In genomic region chr10:6782378-6782777, GRCh38 we compare ENCODE assay signal across 2 cellular contexts.
TF ChIP-seq lines count a peak whose summit lies in the region.

No MANE protein-coding gene starts in this region.

TF ChIP-seq in A549, 52 proteins besides CTCF, POLR2A, EP300 and RAD21:
- TF ChIP-seq, protein P1, sequence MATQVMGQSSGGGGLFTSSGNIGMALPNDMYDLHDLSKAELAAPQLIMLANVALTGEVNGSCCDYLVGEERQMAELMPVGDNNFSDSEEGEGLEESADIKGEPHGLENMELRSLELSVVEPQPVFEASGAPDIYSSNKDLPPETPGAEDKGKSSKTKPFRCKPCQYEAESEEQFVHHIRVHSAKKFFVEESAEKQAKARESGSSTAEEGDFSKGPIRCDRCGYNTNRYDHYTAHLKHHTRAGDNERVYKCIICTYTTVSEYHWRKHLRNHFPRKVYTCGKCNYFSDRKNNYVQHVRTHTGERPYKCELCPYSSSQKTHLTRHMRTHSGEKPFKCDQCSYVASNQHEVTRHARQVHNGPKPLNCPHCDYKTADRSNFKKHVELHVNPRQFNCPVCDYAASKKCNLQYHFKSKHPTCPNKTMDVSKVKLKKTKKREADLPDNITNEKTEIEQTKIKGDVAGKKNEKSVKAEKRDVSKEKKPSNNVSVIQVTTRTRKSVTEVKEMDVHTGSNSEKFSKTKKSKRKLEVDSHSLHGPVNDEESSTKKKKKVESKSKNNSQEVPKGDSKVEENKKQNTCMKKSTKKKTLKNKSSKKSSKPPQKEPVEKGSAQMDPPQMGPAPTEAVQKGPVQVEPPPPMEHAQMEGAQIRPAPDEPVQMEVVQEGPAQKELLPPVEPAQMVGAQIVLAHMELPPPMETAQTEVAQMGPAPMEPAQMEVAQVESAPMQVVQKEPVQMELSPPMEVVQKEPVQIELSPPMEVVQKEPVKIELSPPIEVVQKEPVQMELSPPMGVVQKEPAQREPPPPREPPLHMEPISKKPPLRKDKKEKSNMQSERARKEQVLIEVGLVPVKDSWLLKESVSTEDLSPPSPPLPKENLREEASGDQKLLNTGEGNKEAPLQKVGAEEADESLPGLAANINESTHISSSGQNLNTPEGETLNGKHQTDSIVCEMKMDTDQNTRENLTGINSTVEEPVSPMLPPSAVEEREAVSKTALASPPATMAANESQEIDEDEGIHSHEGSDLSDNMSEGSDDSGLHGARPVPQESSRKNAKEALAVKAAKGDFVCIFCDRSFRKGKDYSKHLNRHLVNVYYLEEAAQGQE (IDR thresholded peaks at IDR 0.05), result no peak
- no peak for TF ChIP-seq TFCP2L1 (CRISPR knock-in tag; IDR thresholded peaks at IDR 0.05)
- TF ChIP-seq POLR2AphosphoS2 (conservative IDR thresholded peaks at IDR 0.05; ENCODE audit: low read length), result no peak
- no peak for TF ChIP-seq JUNB (IDR thresholded peaks at IDR 0.05)
- TF ChIP-seq CHD4 (IDR thresholded peaks at IDR 0.05; ENCODE audit: borderline replicate concordance), result no peak
- no peak for TF ChIP-seq FOXS1 (CRISPR knock-in tag; IDR thresholded peaks at IDR 0.05)
- no peak for TF ChIP-seq NR3C1 (IDR thresholded peaks at IDR 0.05)
- no peak for TF ChIP-seq ZNF302 (CRISPR knock-in tag; IDR thresholded peaks at IDR 0.05)
- TF ChIP-seq BCL3 (IDR thresholded peaks at IDR 0.05), result no peak
- TF ChIP-seq ZSCAN20 (CRISPR knock-in tag; IDR thresholded peaks at IDR 0.05), result no peak
- TF ChIP-seq RFX5 (IDR thresholded peaks at IDR 0.05), result no peak

TF ChIP-seq in H1, 55 proteins besides CTCF, POLR2A, EP300 and RAD21:
- TF ChIP-seq BRCA1 (IDR thresholded peaks at IDR 0.05; ENCODE audit: low read depth, low read length), result no peak
